Comparison of ENCODE assay signal across 7 cellular contexts in genomic region chr3:9254764-9255163, GRCh38.
"Had no signal": no experiment of that assay in that cellular context is flagged by ENCODE, and none has a peak within 500 bp of the region (broad histone marks: within the 10 kb centered on the region; RNA-seq: fewer than 3 reads in every experiment).

No MANE protein-coding gene starts in this region.

- H3K27ac ChIP-seq: GM23248, KMS-11 had no signal

- H3K4me3 ChIP-seq: GM23248, HAP-1 had no signal

- DNase-seq: GM23248, GOT3, H7, IMR-90, KBM-7 had no signal

- H3K9me3 ChIP-seq: HAP-1 had no signal

- H3K36me3 ChIP-seq: HAP-1 had no signal
